1 cellular context compared by ENCODE assay signal in the genomic region with DNA sequence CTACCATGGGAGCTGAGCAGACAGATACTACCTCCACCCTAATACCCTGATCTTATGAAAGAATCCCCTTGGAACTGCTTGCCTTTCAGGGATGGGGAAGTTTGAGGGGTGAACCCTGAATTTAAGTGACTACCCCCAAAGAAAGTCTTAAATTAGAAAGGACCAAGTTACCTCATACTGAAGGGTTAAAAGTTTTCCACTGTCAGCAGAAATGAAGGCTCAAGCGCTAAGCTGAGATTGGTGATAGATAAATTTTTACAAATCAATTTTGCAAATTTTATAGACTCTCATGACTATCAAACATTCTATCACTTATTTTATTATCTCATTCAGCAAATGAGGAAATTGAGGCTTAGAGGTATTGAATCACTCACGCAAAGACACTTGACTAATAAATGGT.
TF ChIP-seq lines count a peak whose summit lies in the region.

No MANE protein-coding gene starts in this region.

TF ChIP-seq in HepG2, 621 proteins besides CTCF, POLR2A, EP300 and RAD21 (continued from another document):
- TF ChIP-seq MAFK (conservative IDR thresholded peaks at IDR 0.05 in 1 of 2, IDR thresholded peaks at IDR 0.05 in 1 of 2; ENCODE audit: low read length in 2 of 2): peak; percentile 60 to 78
